8 cellular contexts compared by ENCODE assay signal in the genomic region with DNA sequence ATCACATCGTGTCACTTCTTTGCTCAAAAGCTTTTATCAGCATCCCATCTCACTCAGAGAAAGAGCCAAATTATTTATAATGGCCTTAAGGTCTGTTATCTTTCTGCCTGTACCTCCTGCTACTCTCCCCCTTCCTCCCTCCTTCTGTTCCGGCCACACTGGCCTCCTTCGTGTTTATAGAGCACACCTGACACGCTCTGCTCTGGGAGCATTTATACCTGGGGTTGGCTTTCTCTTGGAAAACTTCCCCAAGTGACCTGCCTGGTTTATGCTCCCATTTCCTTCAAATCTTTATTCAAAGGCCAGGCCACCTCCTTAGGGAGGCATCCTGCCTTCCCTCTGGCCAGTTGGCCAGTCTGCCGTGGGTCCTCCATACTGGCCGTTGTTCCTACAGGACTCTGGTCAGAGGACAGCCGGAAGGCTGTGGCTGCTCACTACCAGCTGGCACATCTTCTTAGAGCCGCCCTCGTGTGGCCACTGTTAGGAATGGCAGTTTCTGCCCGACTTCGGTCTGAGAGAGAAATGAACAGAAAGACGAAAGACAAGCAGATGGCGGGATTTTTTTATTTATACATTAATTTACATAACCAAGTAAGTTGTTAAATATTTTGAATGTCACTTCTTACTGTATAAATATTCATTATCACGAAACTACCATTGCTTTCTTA.
A peak's percentile ranks its signal among the peaks of the same experiment; 100 is the strongest.
DNase-seq lines count a peak whose midpoint lies in the region; ATAC-seq and TF ChIP-seq lines count a peak whose summit lies in the region.

No MANE protein-coding gene starts in this region.

- H3K9me3 Mint-ChIP-seq in activated T-cell treated with anti-CD3 and anti-CD28 coated beads, Interleukin-2, amount 50 U/mL, for 24 hours, result no peaks in the 10 kb centered on the region
- peaks cover 3% of the 10 kb centered on the region for H3K9me3 Mint-ChIP-seq in nephron progenitor cell

- peak; percentile 96 for ATAC-seq in GM19395 (IDR thresholded peaks at IDR 0.05; ENCODE audit: unreplicated experiment)
- ATAC-seq in HG03457 (IDR thresholded peaks at IDR 0.05; ENCODE audit: unreplicated experiment), result peak; percentile 92

- H3K9me3 ChIP-seq in fibroblast of lung (ENCODE audit: control insufficient read depth, insufficient read depth, low read depth, low read length) (no peaks in the 10 kb centered on the region), stomach (no peaks in the 10 kb centered on the region)

- no peak overlapping the region for H3K4me2 ChIP-seq in fibroblast of lung (ENCODE audit: extremely low read depth, insufficient read depth, low read length)

- peaks cover 38% of the 10 kb centered on the region for H3K27me3 Mint-ChIP-seq in activated T-cell treated with anti-CD3 and anti-CD28 coated beads, Interleukin-2, amount 50 U/mL, for 24 hours
- H3K27me3 Mint-ChIP-seq in nephron progenitor cell (ENCODE audit: low read depth, poor library complexity), result peaks cover 4% of the 10 kb centered on the region

- TF ChIP-seq EP300 in stomach (IDR thresholded peaks at IDR 0.05), result no peak

- H2AFZ ChIP-seq in fibroblast of lung (ENCODE audit: low read length), result no peak overlapping the region

- no peaks in the 10 kb centered on the region for H4K20me1 ChIP-seq in fibroblast of lung (ENCODE audit: control insufficient read depth, extremely low read depth, insufficient read depth, low read length)

- no peaks in the 10 kb centered on the region for H3K27me3 ChIP-seq in fibroblast of lung (ENCODE audit: control insufficient read depth, insufficient read depth, low read length)
- no peaks in the 10 kb centered on the region for H3K27me3 ChIP-seq in stomach

- H3K4me3 ChIP-seq in fibroblast of lung (replicated peaks in 1 of 4; ENCODE audit: control extremely low read depth in 1 of 4, insufficient read depth in 1 of 4, low read depth in 3 of 4, low read length in 4 of 4) (no peak overlapping the region), stomach (no peak overlapping the region)

- intact Hi-C loops in stomach (cut with DNase I; ENCODE audit: low total_unique reads), result no loop called here

- no peaks in the 10 kb centered on the region for H3K79me2 ChIP-seq in fibroblast of lung (ENCODE audit: control insufficient read depth, insufficient read depth, low read length)

- no peak overlapping the region for H3K9ac ChIP-seq in fibroblast of lung (ENCODE audit: insufficient read depth, low read length)

- no peak overlapping the region for H3K4me3 Mint-ChIP-seq in activated T-cell treated with anti-CD3 and anti-CD28 coated beads, Interleukin-2, amount 50 U/mL, for 24 hours
- H3K4me3 Mint-ChIP-seq in nephron progenitor cell, result no peak overlapping the region

- WGBS in stomach, 5 donors, result 15 to 23% (median 17%) methylated on average over 12 to 14 of the region's 14 CpGs

- H3K27ac ChIP-seq in fibroblast of lung (ENCODE audit: insufficient read depth, low read length) (no peak overlapping the region), stomach (no peak overlapping the region)

- DNase-seq in COLO829 (ENCODE audit: low spot score) (peak; percentile 28), OCI-M1 (lab: John Stamatoyannopoulos, UW) (peak; percentile 77), fibroblast of lung (ENCODE audit: low read depth in 2 of 2) (peak; percentile 32 to 59), nephron progenitor cell (peak; percentile 69), stomach (peak; percentile 70)
- DNase-seq in activated T-cell treated with anti-CD3 and anti-CD28 coated beads, Interleukin-2, amount 50 U/mL, for 24 hours, result peak; percentile 70

- H3K36me3 Mint-ChIP-seq in activated T-cell treated with anti-CD3 and anti-CD28 coated beads, Interleukin-2, amount 50 U/mL, for 24 hours (ENCODE audit: low read depth), result no peaks in the 10 kb centered on the region
- H3K36me3 Mint-ChIP-seq in nephron progenitor cell (ENCODE audit: low read depth), result no peaks in the 10 kb centered on the region

- no peaks in the 10 kb centered on the region for H3K4me1 ChIP-seq in fibroblast of lung (ENCODE audit: control insufficient read depth, extremely low read depth, insufficient read depth, low read length)
- H3K4me1 ChIP-seq in stomach, result no peaks in the 10 kb centered on the region

- TF ChIP-seq POLR2A in stomach (IDR thresholded peaks at IDR 0.05), result no peak

- H3K36me3 ChIP-seq in fibroblast of lung (ENCODE audit: control insufficient read depth, insufficient read depth, low read length) (no peaks in the 10 kb centered on the region), stomach (no peaks in the 10 kb centered on the region)

- H3K4me1 Mint-ChIP-seq in activated T-cell treated with anti-CD3 and anti-CD28 coated beads, Interleukin-2, amount 50 U/mL, for 24 hours (ENCODE audit: low read depth), result peaks cover 9% of the 10 kb centered on the region
- H3K4me1 Mint-ChIP-seq in nephron progenitor cell, result peaks cover 5% of the 10 kb centered on the region

- H3K27ac Mint-ChIP-seq in activated T-cell treated with anti-CD3 and anti-CD28 coated beads, Interleukin-2, amount 50 U/mL, for 24 hours, result no peak overlapping the region
- H3K27ac Mint-ChIP-seq in nephron progenitor cell, result no peak overlapping the region

- TF ChIP-seq CTCF in fibroblast of lung (conservative IDR thresholded peaks at IDR 0.05 in 1 of 2, IDR thresholded peaks at IDR 0.05 in 1 of 2; ENCODE audit: low read depth in 1 of 2, low read length in 2 of 2) (peak; percentile 50 to 68), nephron progenitor cell (IDR thresholded peaks at IDR 0.05) (peak; percentile 79), stomach (IDR thresholded peaks at IDR 0.05) (peak in 5 of 7 experiments; percentile 7 to 78 (median 60))
